In genomic region chr4:88569944-88570455, GRCh38 we compare ENCODE assay signal across 21 cellular contexts.
"Had no signal": no experiment of that assay in that cellular context is flagged by ENCODE, and none has a peak within 500 bp of the region (broad histone marks: within the 10 kb centered on the region; RNA-seq: fewer than 3 reads in every experiment).

No MANE protein-coding gene starts in this region.

- H3K36me3 Mint-ChIP-seq: brain; natural killer cell; stimulated activated naive B cell treated with anti-CD40 and anti-IgM and Interleukin-4, amounts not matched to agents 10 μg/mL and 1 μg/mL and 100 μg/mL, for 72 hours; type B pancreatic cell had no signal

- H3K9me3 Mint-ChIP-seq: activated CD4-positive, alpha-beta T cell treated with anti-CD3 and anti-CD28 coated beads, Interleukin-2, amount 10 ng/mL, durations not matched to agents 24 days and 14 days; activated T-helper 17 cell treated with anti-CD3 and anti-CD28 coated beads, Interleukin-2, amount 50 U/mL, for 72 hours; central memory CD8-positive, alpha-beta T cell; natural killer cell; stimulated activated naive B cell treated with anti-CD40 and anti-IgM and Interleukin-4, amounts not matched to agents 10 μg/mL and 1 μg/mL and 100 μg/mL, for 72 hours; T-helper 1 cell treated with Interleukin-12 subunit alpha and Interleukin-12 subunit beta and Interleukin-4 antibody, amounts not matched to agents 30 μg/mL and 1 μg/mL, for 36 hours; type B pancreatic cell had no signal

- H3K4me3 ChIP-seq: adrenal gland, lung, mucosa of descending colon, spleen had no signal

- H3K27ac ChIP-seq: adrenal gland, spleen had no signal

- H3K27ac Mint-ChIP-seq: activated CD4-positive, alpha-beta T cell treated with anti-CD3 and anti-CD28 coated beads, Interleukin-2, amount 10 ng/mL, durations not matched to agents 24 days and 14 days; activated T-helper 17 cell treated with anti-CD3 and anti-CD28 coated beads, Interleukin-2, amount 50 U/mL, for 72 hours; brain; natural killer cell; progenitor cell of endocrine pancreas; stimulated activated naive B cell treated with anti-CD40 and anti-IgM and Interleukin-4, amounts not matched to agents 10 μg/mL and 1 μg/mL and 100 μg/mL, for 72 hours; T-helper 1 cell treated with Interleukin-12 subunit alpha and Interleukin-12 subunit beta and Interleukin-4 antibody, amounts not matched to agents 30 μg/mL and 1 μg/mL, for 36 hours; type B pancreatic cell had no signal

- H3K27me3 Mint-ChIP-seq: brain, progenitor cell of endocrine pancreas, type B pancreatic cell had no signal

- H3K4me1 Mint-ChIP-seq: activated CD4-positive, alpha-beta T cell treated with anti-CD3 and anti-CD28 coated beads, Interleukin-2, amount 10 ng/mL, durations not matched to agents 24 days and 14 days; activated T-helper 17 cell treated with anti-CD3 and anti-CD28 coated beads, Interleukin-2, amount 50 U/mL, for 72 hours; central memory CD8-positive, alpha-beta T cell; natural killer cell; stimulated activated naive B cell treated with anti-CD40 and anti-IgM and Interleukin-4, amounts not matched to agents 10 μg/mL and 1 μg/mL and 100 μg/mL, for 72 hours had no signal

- H3K4me1 ChIP-seq: adrenal gland, spleen had no signal

- H3K27me3 ChIP-seq: adrenal gland, spleen had no signal

- DNase-seq: activated CD4-positive, alpha-beta T cell treated with anti-CD3 and anti-CD28 coated beads, Interleukin-2, amount 10 ng/mL, durations not matched to agents 24 days and 14 days; activated CD8-positive, alpha-beta memory T cell treated with anti-CD3 and anti-CD28 coated beads for 24 hours; activated naive CD4-positive, alpha-beta T cell treated with anti-CD3 and anti-CD28 coated beads, Interleukin-2, amount 50 U/mL, for 16 hours; adrenal gland; dermis blood vessel endothelial cell; erythroblast; glutamatergic neuron; left colon; mucosa of descending colon; natural killer cell; right cardiac atrium; spleen; stimulated activated CD4-positive, alpha-beta T cell treated with anti-CD3 and anti-CD28 coated beads, Interleukin-1b, Interleukin-23, amount 100 ng/mL, for 48 hours; stimulated activated naive B cell treated with anti-CD40 and anti-IgM and Interleukin-4, amounts not matched to agents 10 μg/mL and 1 μg/mL and 100 μg/mL, for 72 hours had no signal

- H3K36me3 ChIP-seq: adrenal gland, spleen had no signal

- H3K9me3 ChIP-seq: adrenal gland, mucosa of descending colon, spleen had no signal

- H3K4me3 Mint-ChIP-seq: activated CD4-positive, alpha-beta T cell treated with anti-CD3 and anti-CD28 coated beads, Interleukin-2, amount 10 ng/mL, durations not matched to agents 24 days and 14 days; activated T-helper 17 cell treated with anti-CD3 and anti-CD28 coated beads, Interleukin-2, amount 50 U/mL, for 72 hours; brain; central memory CD8-positive, alpha-beta T cell; natural killer cell; stimulated activated naive B cell treated with anti-CD40 and anti-IgM and Interleukin-4, amounts not matched to agents 10 μg/mL and 1 μg/mL and 100 μg/mL, for 72 hours; T-helper 1 cell treated with Interleukin-12 subunit alpha and Interleukin-12 subunit beta and Interleukin-4 antibody, amounts not matched to agents 30 μg/mL and 1 μg/mL, for 36 hours; type B pancreatic cell had no signal
